31 cellular contexts compared by ENCODE assay signal in genomic region chr3:178129109-178129508, GRCh38.
"Had no signal": no experiment of that assay in that cellular context is flagged by ENCODE, and none has a peak within 500 bp of the region (broad histone marks: within the 10 kb centered on the region; RNA-seq: fewer than 3 reads in every experiment).

No MANE protein-coding gene starts in this region.

- H3K4me1 ChIP-seq: Peyer's patch, SJSA1 had no signal

- H3K4me3 ChIP-seq: MG63, Peyer's patch, SJSA1 had no signal

- DNase-seq: activated CD4-positive, alpha-beta T cell treated with anti-CD3 and anti-CD28 coated beads, Interleukin-2, amount 10 ng/mL, durations not matched to agents 24 days and 14 days; activated CD4-positive, alpha-beta T cell treated with anti-CD3 and anti-CD28 coated beads, Interleukin-2, amount 50 U/mL, for 4 hours; activated CD8-positive, alpha-beta T cell treated with anti-CD3 and anti-CD28 coated beads for 36 hours; activated effector memory CD4-positive, alpha-beta T cell treated with anti-CD3 and anti-CD28 coated beads, Interleukin-2, amount 50 U/mL, for 16 hours; activated naive CD4-positive, alpha-beta T cell; activated naive CD4-positive, alpha-beta T cell treated with anti-CD3 and anti-CD28 coated beads, Interleukin-2, amount 50 U/mL, for 16 hours; activated naive CD8-positive, alpha-beta T cell treated with anti-CD3 and anti-CD28 coated beads, Interleukin-2, amount 10 ng/mL, durations not matched to agents 7 days and 5 days; activated T-cell treated with anti-CD3 and anti-CD28 coated beads, Interleukin-2, amount 50 U/mL, for 1 hour; activated T-cell treated with anti-CD3 and anti-CD28 coated beads, Interleukin-2, amount 50 U/mL, for 72 hours; caudate nucleus; cerebellar nuclear complex; Karpas-422; KBM-7; MG63; NCI-H1048; NCI-H1105 treated with DMSO at 0.1 percent for 48 hours; NCI-H1436; NCI-H1694; NCI-H2029; NCI-H345; NCI-H524 treated with DMSO at 0.1 percent for 48 hours; NK-92 treated with Interleukin-12 subunit alpha and Interleukin-12 subunit beta, amount 100 ng/mL, for 24 hours; PC-3; Peyer's patch; RPMI8226; SHP77 treated with DMSO at 0.1 percent for 48 hours; T1000; WERI-Rb-1 had no signal

- H3K9me3 Mint-ChIP-seq: activated CD4-positive, alpha-beta T cell treated with anti-CD3 and anti-CD28 coated beads, Interleukin-2, amount 10 ng/mL, durations not matched to agents 24 days and 14 days; activated CD8-positive, alpha-beta T cell treated with anti-CD3 and anti-CD28 coated beads for 36 hours; activated naive CD8-positive, alpha-beta T cell treated with anti-CD3 and anti-CD28 coated beads, Interleukin-2, amount 10 ng/mL, durations not matched to agents 7 days and 5 days; activated T-cell treated with anti-CD3 and anti-CD28 coated beads, Interleukin-2, amount 50 U/mL, for 72 hours; activated T-helper 17 cell treated with anti-CD3 and anti-CD28 coated beads, Interleukin-2, amount 50 U/mL, for 72 hours had no signal

- H3K9me3 ChIP-seq: MG63, Peyer's patch, SJSA1 had no signal

- H3K27me3 ChIP-seq: MG63, Peyer's patch, SJSA1 had no signal

- H3K27ac Mint-ChIP-seq: activated CD4-positive, alpha-beta T cell treated with anti-CD3 and anti-CD28 coated beads, Interleukin-2, amount 10 ng/mL, durations not matched to agents 24 days and 14 days; activated CD8-positive, alpha-beta T cell treated with anti-CD3 and anti-CD28 coated beads for 36 hours; activated naive CD8-positive, alpha-beta T cell treated with anti-CD3 and anti-CD28 coated beads, Interleukin-2, amount 10 ng/mL, durations not matched to agents 7 days and 5 days; activated T-cell treated with anti-CD3 and anti-CD28 coated beads, Interleukin-2, amount 50 U/mL, for 72 hours; activated T-helper 17 cell treated with anti-CD3 and anti-CD28 coated beads, Interleukin-2, amount 50 U/mL, for 72 hours; brain had no signal

- H3K4me1 Mint-ChIP-seq: activated CD4-positive, alpha-beta T cell treated with anti-CD3 and anti-CD28 coated beads, Interleukin-2, amount 10 ng/mL, durations not matched to agents 24 days and 14 days; activated naive CD8-positive, alpha-beta T cell treated with anti-CD3 and anti-CD28 coated beads, Interleukin-2, amount 10 ng/mL, durations not matched to agents 7 days and 5 days; activated T-helper 17 cell treated with anti-CD3 and anti-CD28 coated beads, Interleukin-2, amount 50 U/mL, for 72 hours; brain had no signal

- H3K27me3 Mint-ChIP-seq: activated CD4-positive, alpha-beta T cell treated with anti-CD3 and anti-CD28 coated beads, Interleukin-2, amount 10 ng/mL, durations not matched to agents 24 days and 14 days; activated CD8-positive, alpha-beta T cell treated with anti-CD3 and anti-CD28 coated beads for 36 hours; activated naive CD8-positive, alpha-beta T cell treated with anti-CD3 and anti-CD28 coated beads, Interleukin-2, amount 10 ng/mL, durations not matched to agents 7 days and 5 days; activated T-helper 17 cell treated with anti-CD3 and anti-CD28 coated beads, Interleukin-2, amount 50 U/mL, for 72 hours had no signal

- H3K4me3 Mint-ChIP-seq: activated CD4-positive, alpha-beta T cell treated with anti-CD3 and anti-CD28 coated beads, Interleukin-2, amount 10 ng/mL, durations not matched to agents 24 days and 14 days; activated CD8-positive, alpha-beta T cell treated with anti-CD3 and anti-CD28 coated beads for 36 hours; activated naive CD8-positive, alpha-beta T cell treated with anti-CD3 and anti-CD28 coated beads, Interleukin-2, amount 10 ng/mL, durations not matched to agents 7 days and 5 days; activated T-cell treated with anti-CD3 and anti-CD28 coated beads, Interleukin-2, amount 50 U/mL, for 72 hours; activated T-helper 17 cell treated with anti-CD3 and anti-CD28 coated beads, Interleukin-2, amount 50 U/mL, for 72 hours; brain had no signal

- ATAC-seq: activated CD8-positive, alpha-beta T cell treated with anti-CD3 and anti-CD28 coated beads for 36 hours; activated T-cell treated with anti-CD3 and anti-CD28 coated beads, Interleukin-2, amount 50 U/mL, for 72 hours; activated T-helper 17 cell treated with anti-CD3 and anti-CD28 coated beads, Interleukin-2, amount 50 U/mL, for 72 hours; PC-3 had no signal

- H3K36me3 ChIP-seq: MG63, Peyer's patch, SJSA1, WERI-Rb-1 had no signal

- H3K27ac ChIP-seq: Peyer's patch, SJSA1, WERI-Rb-1 had no signal

- H3K36me3 Mint-ChIP-seq: activated naive CD8-positive, alpha-beta T cell treated with anti-CD3 and anti-CD28 coated beads, Interleukin-2, amount 10 ng/mL, durations not matched to agents 7 days and 5 days; brain had no signal
